In genomic region chr2:32010670-32011565, GRCh38 we compare ENCODE assay signal across 8 cellular contexts. TPM values are rescaled to one million over a fixed set of nuclear protein-coding genes. Genes with fewer than 3 reads are reported as not detected.
A peak's percentile ranks its signal among the peaks of the same experiment; 100 is the strongest.
DNase-seq lines count a peak whose midpoint lies in the region; ATAC-seq and TF ChIP-seq lines count a peak whose summit lies in the region.

Gene MEMO1 (minus strand): TSS chr2:32011008. CDS start chr2:32010247, 761 bp downstream.

- H3K36me3 ChIP-seq in upper lobe of left lung, result peaks cover 0 to 11% (median 0%) of the 10 kb centered on the region in 4 donors

- WGBS in upper lobe of left lung, 2 donors, result 1 to 2% methylated on average over 14 of the region's 58 CpGs

- intact Hi-C loops in T-helper 1 cell treated with Interleukin-12 subunit alpha and Interleukin-12 subunit beta and Interleukin-4 antibody, amounts not matched to agents 30 ng/mL and 1 ng/mL, for 36 hours (cut with micrococcal nuclease), result loop anchor here (1.0 to 5.0 kb wide), 9 partner anchors 28 to 1865 kb away; partner anchors contain the start of genes BIRC6, DPY30, FAM98A and SLC30A6
- intact Hi-C loops in left cardiac atrium (cut with DNase I) (loop anchor here in 1 of 2 donors (5.0 kb wide), 1 partner anchor 51 kb away; the partner anchor contains the start of gene SPAST), posterior vena cava (cut with DNase I) (no loop called here)

- DNase-seq in NCI-H1694 (lab: John Stamatoyannopoulos, UW) (peak; percentile 90), amniotic epithelial cell (ENCODE audit: low read depth) (peak; percentile 91), left cardiac atrium (peak; percentile 96), posterior vena cava (ENCODE audit: low spot score) (peak; percentile 98), upper lobe of left lung (peak; percentile 95 to 96)

- peaks cover 16 to 24% (median 17%) of the 10 kb centered on the region in 4 donors for H3K4me1 ChIP-seq in upper lobe of left lung

- TF ChIP-seq CTCF in upper lobe of left lung (IDR thresholded peaks at IDR 0.05), result peak in 3 of 6 experiments; percentile 10 to 24 (median 19)

- TF ChIP-seq EP300 in upper lobe of left lung (IDR thresholded peaks at IDR 0.05), result peak in 1 of 4 donors; percentile 47

- peak within 1 kb of the TSS; percentile 75 to 97 (median 92) for H3K4me3 ChIP-seq in upper lobe of left lung

- peak within 1 kb of the TSS; percentile 93 to 98 (median 94) for H3K27ac ChIP-seq in upper lobe of left lung

- peak; percentile 68 for ATAC-seq in GM18498 (IDR thresholded peaks at IDR 0.05; ENCODE audit: unreplicated experiment)
- peak; percentile 70 for ATAC-seq in HG02885 (IDR thresholded peaks at IDR 0.05; ENCODE audit: poor library complexity, unreplicated experiment)
- ATAC-seq in left cardiac atrium, result peak; percentile 90 to 91
- ATAC-seq in upper lobe of left lung (ENCODE audit: low FRiP score in 2 of 2), result peak; percentile 93 to 97

- H3K9me3 ChIP-seq in upper lobe of left lung, result no peaks in the 10 kb centered on the region

- TF ChIP-seq POLR2A in upper lobe of left lung (IDR thresholded peaks at IDR 0.05), result peak in 2 of 4 donors; percentile 43 to 77

- H3K27me3 ChIP-seq in upper lobe of left lung, result no peaks in the 10 kb centered on the region

RNA-seq across cellular contexts. Expression of gene MEMO1, which starts in this region (rescaled TPM):
- 42.9 and 50.2 TPM in 2 replicates for total RNA-seq in T-helper 1 cell treated with Interleukin-12 subunit alpha and Interleukin-12 subunit beta and Interleukin-4 antibody, amounts not matched to agents 30 ng/mL and 1 ng/mL, for 36 hours
- total RNA-seq in left cardiac atrium (10 to 100 TPM; 33.1 to 37.5 TPM), posterior vena cava (10 to 100 TPM; 33.5 to 44.7 TPM), upper lobe of left lung (10 to 100 TPM; 12.7 to 32.3 (median 23.6) TPM)

Comparison
In these comparisons a context has a peak if more than half of its experiments do, and no peak if none do; other contexts are left out.
1. Peak in every context shown above with its lines: DNase-seq, ATAC-seq, H3K4me3 ChIP-seq and H3K27ac ChIP-seq.